1 cellular context compared by ENCODE assay signal in genomic region chr1:27915082-27915575, GRCh38.
A peak's percentile ranks its signal among the peaks of the same experiment; 100 is the strongest.
TF ChIP-seq lines count a peak whose summit lies in the region.

No MANE protein-coding gene starts in this region.

TF ChIP-seq in HEK293, 187 proteins besides CTCF, POLR2A, EP300 and RAD21 (continued from another document and continues in another):
- TF ChIP-seq ZBTB6 (tag by site-specific recombination; IDR thresholded peaks at IDR 0.05) (no peak), ZNF843 (tag by site-specific recombination; IDR thresholded peaks at IDR 0.05) (0 out of 2 replicates have a peak, but pooled peaks have one; percentile 6), ZSCAN18 (tag by site-specific recombination; IDR thresholded peaks at IDR 0.05) (no peak), ZNF19 (tag by site-specific recombination; IDR thresholded peaks at IDR 0.05; ENCODE audit: low read depth) (no peak), ZNF2 (tag by site-specific recombination; IDR thresholded peaks at IDR 0.05) (no peak), ZNF560 (tag by site-specific recombination; IDR thresholded peaks at IDR 0.05; ENCODE audit: borderline replicate concordance) (no peak), MZF1 (tag by site-specific recombination; IDR thresholded peaks at IDR 0.05; ENCODE audit: borderline replicate concordance) (no peak), ZNF768 (tag by site-specific recombination; IDR thresholded peaks at IDR 0.05) (no peak), ZNF248 (tag by site-specific recombination; IDR thresholded peaks at IDR 0.05) (no peak), OSR2 (tag by site-specific recombination; IDR thresholded peaks at IDR 0.05) (no peak), PRDM2 (tag by site-specific recombination; IDR thresholded peaks at IDR 0.05; ENCODE audit: borderline replicate concordance) (no peak), ZNF211 (tag by site-specific recombination; IDR thresholded peaks at IDR 0.05; ENCODE audit: low read depth) (no peak), ZNF549 (tag by site-specific recombination; IDR thresholded peaks at IDR 0.05) (no peak), ZNF624 (tag by site-specific recombination; IDR thresholded peaks at IDR 0.05) (no peak), ZNF391 (tag by site-specific recombination; IDR thresholded peaks at IDR 0.05; ENCODE audit: borderline replicate concordance, low read depth) (no peak), SALL2 (tag by site-specific recombination; IDR thresholded peaks at IDR 0.05; ENCODE audit: borderline replicate concordance) (no peak), ZNF423 (tag by site-specific recombination; IDR thresholded peaks at IDR 0.05) (no peak), ZNF114 (tag by site-specific recombination; IDR thresholded peaks at IDR 0.05) (no peak), ZNF692 (tag by site-specific recombination; IDR thresholded peaks at IDR 0.05) (peak; percentile 56; the same call in 1 of the 2 replicates), ZNF274 (IDR thresholded peaks at IDR 0.05; ENCODE audit: low read length) (no peak), ZNF274 (tag by site-specific recombination; IDR thresholded peaks at IDR 0.05; ENCODE audit: borderline replicate concordance) (no peak), ZNF488 (tag by site-specific recombination; IDR thresholded peaks at IDR 0.05) (no peak), ZNF292 (tag by site-specific recombination; IDR thresholded peaks at IDR 0.05; ENCODE audit: borderline replicate concordance, low read depth) (no peak), ZNF175 (tag by site-specific recombination; IDR thresholded peaks at IDR 0.05) (no peak), ZNF645 (tag by site-specific recombination; IDR thresholded peaks at IDR 0.05) (no peak), ZSCAN5A (tag by site-specific recombination; IDR thresholded peaks at IDR 0.05) (no peak), ZNF121 (tag by site-specific recombination; IDR thresholded peaks at IDR 0.05) (peak; percentile 94), KLF9 (tag by site-specific recombination; IDR thresholded peaks at IDR 0.05; ENCODE audit: low read depth) (no peak; the same call in 1 of the 2 replicates), ZNF202 (tag by site-specific recombination; IDR thresholded peaks at IDR 0.05; ENCODE audit: borderline replicate concordance) (no peak), ZNF18 (tag by site-specific recombination; IDR thresholded peaks at IDR 0.05) (no peak), SP7 (tag by site-specific recombination; IDR thresholded peaks at IDR 0.05) (0 out of 2 replicates have a peak, but pooled peaks have one; percentile 8), ZSCAN23 (tag by site-specific recombination; IDR thresholded peaks at IDR 0.05) (no peak), ZNF23 (tag by site-specific recombination; IDR thresholded peaks at IDR 0.05; ENCODE audit: borderline replicate concordance) (no peak), SP2 (tag by site-specific recombination; IDR thresholded peaks at IDR 0.05) (no peak), ELK4 (IDR thresholded peaks at IDR 0.05; ENCODE audit: borderline replicate concordance, low read depth, low read length) (no peak), ZNF561 (tag by site-specific recombination; IDR thresholded peaks at IDR 0.05; ENCODE audit: borderline replicate concordance) (no peak; the same call in 1 of the 2 replicates), ZNF146 (tag by site-specific recombination; IDR thresholded peaks at IDR 0.05) (no peak), ZBTB7A (tag by site-specific recombination; IDR thresholded peaks at IDR 0.05; ENCODE audit: low read depth) (no peak), ZNF350 (tag by site-specific recombination; IDR thresholded peaks at IDR 0.05) (no peak), GFI1B (tag by site-specific recombination; IDR thresholded peaks at IDR 0.05) (no peak), TCF7L2 (IDR thresholded peaks at IDR 0.05; ENCODE audit: borderline replicate concordance, low read depth, low read length) (no peak), ZNF677 (tag by site-specific recombination; IDR thresholded peaks at IDR 0.05) (no peak), KLF10 (tag by site-specific recombination; IDR thresholded peaks at IDR 0.05) (0 out of 2 replicates have a peak, but pooled peaks have one; percentile 4), ZNF580 (tag by site-specific recombination; IDR thresholded peaks at IDR 0.05) (no peak), GLIS2 (tag by site-specific recombination; IDR thresholded peaks at IDR 0.05) (no peak), BCL11A (tag by site-specific recombination; IDR thresholded peaks at IDR 0.05; ENCODE audit: low read depth) (no peak)
